16 cellular contexts compared by ENCODE assay signal in the genomic region with DNA sequence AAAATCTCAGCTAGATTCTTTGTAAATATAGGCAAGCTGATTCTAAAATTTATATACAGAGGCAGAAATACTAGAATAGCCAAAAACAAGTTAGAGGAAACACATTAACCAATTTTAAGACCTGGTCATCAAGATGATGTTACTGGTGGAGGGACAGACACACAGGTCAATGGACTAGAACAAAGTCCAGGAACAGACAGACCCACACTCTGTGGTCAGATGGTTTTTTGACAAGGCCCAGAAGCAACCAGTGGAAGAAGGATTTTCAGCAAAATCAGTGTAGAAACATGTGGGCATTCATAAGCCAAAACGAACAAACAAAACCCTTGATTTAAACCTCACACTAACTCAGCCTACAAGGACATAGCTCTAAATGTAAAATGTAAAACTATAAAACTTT.
"Had no signal": no experiment of that assay in that cellular context is flagged by ENCODE, and none has a peak within 500 bp of the region (broad histone marks: within the 10 kb centered on the region; RNA-seq: fewer than 3 reads in every experiment).

No MANE protein-coding gene starts in this region.

- DNase-seq: activated CD4-positive, alpha-beta T cell treated with anti-CD3 and anti-CD28 coated beads for 4 hours; activated CD8-positive, alpha-beta T cell treated with anti-CD3 and anti-CD28 coated beads, Interleukin-2, amount 10 ng/mL, durations not matched to agents 7 days and 5 days; anterior cingulate cortex; foreskin melanocyte; head of caudate nucleus; left cardiac atrium; midbrain; stimulated activated CD4-positive, alpha-beta T cell treated with anti-CD3 and anti-CD28 coated beads, Interleukin-2, amount 100 ng/mL, for 48 hours; stimulated activated naive CD4-positive, alpha-beta T cell treated with Interleukin-2 at 50 U/mL for 16 hours; substantia nigra; T-helper 2 cell; transverse colon had no signal

- H3K4me3 Mint-ChIP-seq: activated T-helper 1 cell treated with anti-CD3 and anti-CD28 coated beads, Interleukin-12 subunit alpha, Interleukin-12 subunit beta, Interleukin-2, Interleukin-4 antibody, amounts not matched to agents 30 ng/mL and 10 ng/mL and 1 ng/mL, durations not matched to agents 14 hours and 24 hours and 36 hours had no signal

- H3K36me3 ChIP-seq: transverse colon, vagina had no signal

- H3K4me1 ChIP-seq: transverse colon, vagina had no signal

- H3K27me3 ChIP-seq: transverse colon, vagina had no signal

- H3K4me3 ChIP-seq: lung, transverse colon, vagina had no signal

- ATAC-seq: left cardiac atrium had no signal

- H3K27ac ChIP-seq: epithelial cell of prostate, vagina had no signal

- H3K9me3 Mint-ChIP-seq: activated T-helper 1 cell treated with anti-CD3 and anti-CD28 coated beads, Interleukin-12 subunit alpha, Interleukin-12 subunit beta, Interleukin-2, Interleukin-4 antibody, amounts not matched to agents 30 ng/mL and 10 ng/mL and 1 ng/mL, durations not matched to agents 14 hours and 24 hours and 36 hours had no signal

- H3K9me3 ChIP-seq: transverse colon, vagina had no signal
